Comparison of ENCODE assay signal across 9 cellular contexts in the genomic region with DNA sequence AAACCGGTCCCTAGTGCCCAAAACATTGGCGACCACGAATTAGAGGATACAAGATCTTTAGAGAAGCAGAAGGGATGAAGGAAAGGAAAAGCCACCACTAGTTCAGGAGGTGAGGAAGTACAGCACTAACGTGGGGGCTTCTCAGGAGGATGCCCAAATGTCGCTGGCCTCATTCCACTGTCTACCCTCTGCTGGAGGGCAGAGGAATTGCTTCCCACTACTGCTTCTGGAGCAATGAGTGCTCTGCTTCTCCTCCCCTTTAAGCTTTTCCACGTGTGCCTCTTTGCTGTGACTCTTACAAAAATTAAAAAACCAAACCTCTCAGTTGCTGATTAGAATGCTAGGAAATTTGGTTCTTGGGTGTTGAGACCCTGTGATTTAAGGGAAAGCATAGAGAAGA.
DNase-seq lines count a peak whose midpoint lies in the region; ATAC-seq, FAIRE-seq and TF ChIP-seq lines count a peak whose summit lies in the region.
"Had no signal": no experiment of that assay in that cellular context is flagged by ENCODE, and none has a peak within 500 bp of the region (broad histone marks: within the 10 kb centered on the region; RNA-seq: fewer than 3 reads in every experiment).

No MANE protein-coding gene starts in this region.

- FAIRE-seq in A549 (lab: Jason Lieb, UNC), result no peak
- no peak for FAIRE-seq in H1 (lab: Jason Lieb, UNC)

- ATAC-seq in A549 (peak in 1 of 2 experiments; percentile 64; a peak in 2 of 6 replicates), HG02852 (IDR thresholded peaks at IDR 0.05; ENCODE audit: unreplicated experiment) (no peak), left colon (no peak)

- H3K4ac ChIP-seq in H1 (replicated peaks; ENCODE audit: insufficient read length, low read depth, low read length), result no peak overlapping the region

- TF ChIP-seq RAD21 in A549 (conservative IDR thresholded peaks at IDR 0.05 in 1 of 2, IDR thresholded peaks at IDR 0.05 in 1 of 2), result 0 out of 5 replicates have a peak, but pooled peaks of 1 of the 2 experiments have one; percentile 10
- 0 out of 4 replicates have a peak, but pooled peaks of 1 of the 2 experiments have one; percentile 3 for TF ChIP-seq RAD21 in H1 (IDR thresholded peaks at IDR 0.05 in 1 of 2, conservative IDR thresholded peaks at IDR 0.05 in 1 of 2; ENCODE audit: low read depth in 2 of 2, low read length in 2 of 2)

- H3K9ac ChIP-seq in H1 (replicated peaks in 1 of 4; ENCODE audit: extremely low read depth in 1 of 4, low read depth in 3 of 4, low read length in 3 of 4), result no peak overlapping the region

- H3K14ac ChIP-seq in H1 (ENCODE audit: insufficient read length), result no peak overlapping the region

- H3K9me3 ChIP-seq in A549 (no peaks in the 10 kb centered on the region), H1 (ENCODE audit: insufficient read depth in 2 of 2, low read depth in 1 of 2, low read length in 1 of 2) (peaks cover 6 to 10% of the 10 kb centered on the region in 2 experiments)

- H3K23ac ChIP-seq in H1 (ENCODE audit: insufficient read length), result no peak overlapping the region

- in situ Hi-C loops in GM13977 (cut with MboI; ENCODE audit: low pct_unique_long_range_greater_than_20kb, low sequenced_read_pairs, unreplicated experiment), result no loop called here

- H2BK15ac ChIP-seq in H1 (ENCODE audit: low read length), result no peak overlapping the region

- H4K20me1 ChIP-seq in H1 (replicated peaks in 1 of 2; ENCODE audit: control insufficient read depth in 1 of 2, insufficient read depth in 2 of 2, low read length in 2 of 2), result no peaks in the 10 kb centered on the region

- 16% methylated on average over 6 of the region's 6 CpGs for WGBS in A549 (ENCODE audit: missing lambda C conversion rate)
- WGBS in H1 (ENCODE audit: extremely low coverage in 1 of 2, insufficient coverage in 1 of 2, insufficient read length in 1 of 2, insufficient replicate concordance in 2 of 2, low coverage in 1 of 2, low lambda C conversion rate in 2 of 2, missing lambda C conversion rate in 1 of 2), 2 experiments, result 79% methylated on average over 6 of the region's 6 CpGs; no CpG with 5 or more reads in 1 of the 2 experiments

- H2AK5ac ChIP-seq in H1 (ENCODE audit: low read depth, low read length), result no peak overlapping the region

- H3K36me3 ChIP-seq in H1 (ENCODE audit: control insufficient read depth in 2 of 4, insufficient read depth in 4 of 4, low read length in 3 of 4), result no peaks in the 10 kb centered on the region

- no peak overlapping the region for H3K56ac ChIP-seq in H1 (replicated peaks; ENCODE audit: insufficient read length, low read depth, low read length)

- TF ChIP-seq CTCF in A549 (IDR thresholded peaks at IDR 0.05), result no peak
- peak; percentile 45 for TF ChIP-seq CTCF in GM13977 (IDR thresholded peaks at IDR 0.05; ENCODE audit: extremely low read depth, insufficient read depth, missing control alignments)
- peak; percentile 74 for TF ChIP-seq CTCF in LNCAP (IDR thresholded peaks at IDR 0.05)
- TF ChIP-seq CTCF in H1 (IDR thresholded peaks at IDR 0.05; ENCODE audit: control extremely low read depth in 1 of 3, insufficient read depth in 1 of 3, low read depth in 1 of 3, low read length in 3 of 3), result peak in 2 of 3 experiments; percentile 34 to 47; a peak in 2 of 4 replicates

- POLR2A ChIA-PET in A549 (lab: Yijun Ruan, JAX), result no interaction called here
- POLR2A ChIA-PET in H1 (lab: Charles Lee; ENCODE audit: partially characterized antibody), result no interaction called here

- no peaks in the 10 kb centered on the region for H3K79me2 ChIP-seq in H1 (ENCODE audit: control insufficient read depth in 1 of 2, insufficient read depth in 2 of 2, low read length in 2 of 2)

- CTCF ChIA-PET in A549 (lab: Yijun Ruan, JAX), result interaction anchor here (1.3 kb wide), 1 partner anchor 87 kb away, joined by 5 read pairs; no protein-coding TSS in a partner anchor
- CTCF ChIA-PET in H1 (lab: Charles Lee; ENCODE audit: partially characterized antibody), result interaction anchor here (0.6 to 4.5 kb wide), 7 partner anchors 10 to 316 kb away, joined by 3 to 24 read pairs (median 4); no protein-coding TSS in a partner anchor

- no peaks in the 10 kb centered on the region for H3K23me2 ChIP-seq in H1 (ENCODE audit: low read depth, low read length)

- H2BK20ac ChIP-seq in H1 (ENCODE audit: low read length), result peak overlapping the region; percentile 22; the same call in 1 of the 2 replicates

- no peak overlapping the region for H3K18ac ChIP-seq in H1 (ENCODE audit: extremely low read depth, low read length)

- intact Hi-C loops in left colon (cut with DNase I, micrococcal nuclease), result no loop called here

- no peak overlapping the region for H3K4me2 ChIP-seq in A549
- no peak overlapping the region for H3K4me2 ChIP-seq in H1 (ENCODE audit: insufficient read depth in 1 of 2, low read depth in 2 of 2, low read length in 2 of 2)

- H3K27ac ChIP-seq in A549, result no peak overlapping the region
- no peak overlapping the region for H3K27ac ChIP-seq in H1 (ENCODE audit: low read depth, low read length)

- H3K27me3 ChIP-seq in H1 (replicated peaks in 1 of 4; ENCODE audit: control insufficient read depth in 3 of 4, extremely low read depth in 1 of 4, insufficient read depth in 3 of 4, low read length in 3 of 4), result no peaks in the 10 kb centered on the region

- H2BK12ac ChIP-seq in H1 (ENCODE audit: low read depth, low read length), result no peak overlapping the region

- no peak for TF ChIP-seq EP300 in A549 (IDR thresholded peaks at IDR 0.05)
- TF ChIP-seq EP300 in H1 (IDR thresholded peaks at IDR 0.05; ENCODE audit: borderline replicate concordance in 1 of 2, low read depth in 2 of 2, low read length in 2 of 2), result no peak

- no peak overlapping the region for H4K91ac ChIP-seq in H1 (replicated peaks; ENCODE audit: insufficient read length, low read length)

- TF ChIP-seq POLR2A in A549 (IDR thresholded peaks at IDR 0.05; ENCODE audit: low read length), result no peak
- TF ChIP-seq POLR2A in H1 (IDR thresholded peaks at IDR 0.05; ENCODE audit: control extremely low read depth in 1 of 2, low read depth in 2 of 2, low read length in 2 of 2), result no peak

- H2BK120ac ChIP-seq in H1 (replicated peaks; ENCODE audit: low read depth, low read length), result no peak overlapping the region

- H3K4me3 ChIP-seq in A549 (no peak overlapping the region), H1 (ENCODE audit: extremely low read depth in 1 of 4, insufficient read depth in 2 of 4, low read depth in 3 of 4, low read length in 4 of 4) (no peak overlapping the region)

- no peaks in the 10 kb centered on the region for H3K79me1 ChIP-seq in H1 (ENCODE audit: low read depth, low read length)

- no peak overlapping the region for H2AFZ ChIP-seq in H1 (ENCODE audit: low read length)

- no peak overlapping the region for H2BK5ac ChIP-seq in H1 (ENCODE audit: low read depth, low read length)

- no peak overlapping the region for H4K8ac ChIP-seq in H1 (ENCODE audit: extremely low read depth, insufficient read depth, low read length)

- no peaks in the 10 kb centered on the region for H3K4me1 ChIP-seq in A549
- H3K4me1 ChIP-seq in H1 (replicated peaks in 1 of 4; ENCODE audit: control insufficient read depth in 3 of 4, insufficient read depth in 4 of 4, low read length in 3 of 4), result peaks cover 0 to 3% (median 0%) of the 10 kb centered on the region in 4 experiments; a peak in 1 of 7 replicates

- no peak overlapping the region for H4K5ac ChIP-seq in H1 (ENCODE audit: insufficient read length, low read depth, low read length)

- DNase-seq in A549 (ENCODE audit: low read depth in 1 of 2, low spot score in 1 of 2) (peak; percentile 1 to 10), GM13977 (ENCODE audit: low spot score) (peak; percentile 43), H1 (ENCODE audit: low read depth in 1 of 2, low spot score in 2 of 2) (no peak), LoVo (ENCODE audit: low spot score) (no peak), left colon (no peak)
- DNase-seq in stimulated activated CD4-positive, alpha-beta T cell treated with anti-CD3 and anti-CD28 coated beads, Interleukin-12 subunit alpha, Interleukin-12 subunit beta, amount 100 ng/mL, for 4 hours, result no peak
- DNase-seq: NCI-H2029 had no signal

TF ChIP-seq in A549, 52 proteins besides CTCF, POLR2A, EP300 and RAD21:
- no peak for TF ChIP-seq HEYL (CRISPR knock-in tag; IDR thresholded peaks at IDR 0.05)
- TF ChIP-seq JUN (IDR thresholded peaks at IDR 0.05), result no peak
- TF ChIP-seq, protein P1, sequence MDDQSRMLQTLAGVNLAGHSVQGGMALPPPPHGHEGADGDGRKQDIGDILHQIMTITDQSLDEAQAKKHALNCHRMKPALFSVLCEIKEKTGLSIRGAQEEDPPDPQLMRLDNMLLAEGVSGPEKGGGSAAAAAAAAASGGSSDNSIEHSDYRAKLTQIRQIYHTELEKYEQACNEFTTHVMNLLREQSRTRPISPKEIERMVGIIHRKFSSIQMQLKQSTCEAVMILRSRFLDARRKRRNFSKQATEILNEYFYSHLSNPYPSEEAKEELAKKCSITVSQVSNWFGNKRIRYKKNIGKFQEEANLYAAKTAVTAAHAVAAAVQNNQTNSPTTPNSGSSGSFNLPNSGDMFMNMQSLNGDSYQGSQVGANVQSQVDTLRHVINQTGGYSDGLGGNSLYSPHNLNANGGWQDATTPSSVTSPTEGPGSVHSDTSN (IDR thresholded peaks at IDR 0.05), result no peak
- no peak for TF ChIP-seq HDAC2 (IDR thresholded peaks at IDR 0.05)
- no peak for TF ChIP-seq FOSB (CRISPR knock-in tag; IDR thresholded peaks at IDR 0.05)

TF ChIP-seq in H1, 55 proteins besides CTCF, POLR2A, EP300 and RAD21 (continues in another document):
- TF ChIP-seq KDM5A (IDR thresholded peaks at IDR 0.05; ENCODE audit: low read length), result no peak

Comparison
In these comparisons a context has a peak if more than half of its experiments do, and no peak if none do; other contexts are left out.
1. DNase-seq: peak in A549 (2 of 2) and GM13977 (single experiment); none in H1 (0 of 2), LoVo (single experiment), stimulated activated CD4-positive, alpha-beta T cell treated with anti-CD3 and anti-CD28 coated beads, Interleukin-12 subunit alpha, Interleukin-12 subunit beta, amount 100 ng/mL, for 4 hours (single experiment) and left colon (0 of 2).